In genomic region chr7:152640829-152641228, GRCh38 we compare ENCODE assay signal across 21 cellular contexts. TPM values are rescaled to one million over a fixed set of nuclear protein-coding genes. Genes with fewer than 3 reads are reported as not detected.
DNase-seq lines count a peak whose midpoint lies in the region; ATAC-seq, FAIRE-seq and TF ChIP-seq lines count a peak whose summit lies in the region.
"Had no signal": no experiment of that assay in that cellular context is flagged by ENCODE, and none has a peak within 500 bp of the region (broad histone marks: within the 10 kb centered on the region; RNA-seq: fewer than 3 reads in every experiment).

No MANE protein-coding gene starts in this region.

- H3K4me2 ChIP-seq in GM23338 (no peak overlapping the region), K562 (ENCODE audit: insufficient read depth, low read length) (no peak overlapping the region), trophoblast cell (ENCODE audit: low read length) (no peak overlapping the region)
- H3K4me2 ChIP-seq: A549; BLaER1 treated with 17β-estradiol and CSF1 and Interleukin-3, amounts not matched to agents 10 nM and 100 nM had no signal

- no TSS peak for BruUV-seq in K562 (replicated peaks; lab: Mats Ljungman, UMichigan)

- no peak overlapping the region for H3K14ac ChIP-seq in trophoblast cell (ENCODE audit: low read length)

- no peak for TF ChIP-seq CTCF in GM23338 (conservative IDR thresholded peaks at IDR 0.05; ENCODE audit: low read depth in 2 of 2)
- TF ChIP-seq CTCF in K562 (IDR thresholded peaks at IDR 0.05 in 2 of 3, conservative IDR thresholded peaks at IDR 0.05 in 1 of 3; ENCODE audit: insufficient read depth in 2 of 3, low read depth in 1 of 3, low read length in 3 of 3) = no peak

- TF ChIP-seq POLR2A in K562 (conservative IDR thresholded peaks at IDR 0.05) = no peak

- H3K36me3 ChIP-seq in GM23338 (ENCODE audit: insufficient read depth) (no peaks in the 10 kb centered on the region), K562 (ENCODE audit: control insufficient read depth, insufficient read depth, low read length) (peaks cover under 1% of the 10 kb centered on the region; the same call in 1 of the 3 replicates), trophoblast cell (ENCODE audit: control insufficient read depth in 1 of 2, insufficient read depth in 2 of 2, low read length in 2 of 2) (peaks cover 0 to 6% of the 10 kb centered on the region in 2 experiments)

- H4K8ac ChIP-seq in trophoblast cell (ENCODE audit: low read depth, low read length) = no peak overlapping the region

- 42% methylated on average over 6 of the region's 6 CpGs for WGBS in K562 (ENCODE audit: insufficient coverage, low coverage, missing lambda C conversion rate)
- WGBS in trophoblast cell (ENCODE audit: extremely low coverage, insufficient coverage, insufficient read length) = no CpG with 5 or more reads among the region's 6 CpGs

- no peak overlapping the region for H4K12ac ChIP-seq in trophoblast cell (ENCODE audit: low read depth, low read length)

- CTCF ChIA-PET in K562 (lab: Yijun Ruan, JAX; ENCODE audit: low intra/inter-chr PET ratio) = no interaction called here

- 0 out of 2 replicates have a peak, but pooled peaks cover 10% of the 10 kb centered on the region for H4K20me1 ChIP-seq in GM23338 (replicated peaks; ENCODE audit: insufficient read depth)
- no peaks in the 10 kb centered on the region for H4K20me1 ChIP-seq in K562 (replicated peaks; ENCODE audit: control insufficient read depth, insufficient read depth, low read length)
- H4K20me1 ChIP-seq: BLaER1 treated with 17β-estradiol and CSF1 and Interleukin-3, amounts not matched to agents 10 nM and 100 nM had no signal

- intact Hi-C loops in K562 (cut with micrococcal nuclease) = no loop called here

- in situ Hi-C loops in K562 (cut with MboI) = no loop called here

- H3K27me3 Mint-ChIP-seq in GM23338 (ENCODE audit: insufficient read depth, low read depth, poor library complexity) = peaks cover 3% of the 10 kb centered on the region
- H3K27me3 Mint-ChIP-seq: B cell; CD4-positive, alpha-beta T cell had no signal

- H4K91ac ChIP-seq in trophoblast cell (ENCODE audit: low read depth, low read length) = no peak overlapping the region

- H3K27me3 ChIP-seq in GM23338 (ENCODE audit: insufficient read depth) (no peaks in the 10 kb centered on the region), K562 (ENCODE audit: control insufficient read depth in 2 of 2, insufficient read depth in 2 of 2, low read length in 2 of 2) (no peaks in the 10 kb centered on the region; a peak in 1 of 5 replicates), trophoblast cell (ENCODE audit: insufficient read depth, low read length) (no peaks in the 10 kb centered on the region)
- H3K27me3 ChIP-seq: BLaER1 treated with 17β-estradiol and CSF1 and Interleukin-3, amounts not matched to agents 10 nM and 100 nM had no signal

- 0 out of 2 replicates have a peak, but pooled peaks cover 4% of the 10 kb centered on the region for H3K9me3 ChIP-seq in K562 (replicated peaks; ENCODE audit: control insufficient read depth, insufficient read depth, low read depth, low read length)
- no peaks in the 10 kb centered on the region for H3K9me3 ChIP-seq in trophoblast cell (ENCODE audit: insufficient read depth, low read depth, low read length)
- H3K9me3 ChIP-seq: A549; BLaER1 treated with 17β-estradiol and CSF1 and Interleukin-3, amounts not matched to agents 10 nM and 100 nM; Caco-2 had no signal

- H3K18ac ChIP-seq in trophoblast cell (ENCODE audit: low read length) = no peak overlapping the region

- H3K9ac ChIP-seq in K562 (ENCODE audit: insufficient read depth in 1 of 2, low read depth in 2 of 2, low read length in 2 of 2) (no peak overlapping the region), trophoblast cell (ENCODE audit: low read length) (no peak overlapping the region)
- H3K9ac ChIP-seq: BLaER1 treated with 17β-estradiol and CSF1 and Interleukin-3, amounts not matched to agents 10 nM and 100 nM had no signal

- H2BK12ac ChIP-seq in trophoblast cell (ENCODE audit: low read length) = no peak overlapping the region

- no peaks in the 10 kb centered on the region for H3K9me2 ChIP-seq in GM23338 (ENCODE audit: insufficient read depth)

- H3K9me1 ChIP-seq in K562 (ENCODE audit: control insufficient read depth, insufficient read depth, low read length) = no peaks in the 10 kb centered on the region

- H3K4me1 Mint-ChIP-seq in GM23338 = no peaks in the 10 kb centered on the region
- H3K4me1 Mint-ChIP-seq: B cell had no signal

- H3K23ac ChIP-seq in trophoblast cell (ENCODE audit: low read length) = no peak overlapping the region

- H3K36me3 Mint-ChIP-seq in GM23338 (ENCODE audit: low read depth) = peaks cover 20% of the 10 kb centered on the region
- H3K36me3 Mint-ChIP-seq: CD8-positive, alpha-beta T cell had no signal

- no peak overlapping the region for H3K4ac ChIP-seq in trophoblast cell (ENCODE audit: low read depth, low read length)

- H3K27ac Mint-ChIP-seq in GM23338 = no peak overlapping the region
- H3K27ac Mint-ChIP-seq: B cell; CD4-positive, alpha-beta T cell; CD8-positive, alpha-beta T cell had no signal

- H2AFZ ChIP-seq in GM23338 = no peak overlapping the region
- H2AFZ ChIP-seq in K562 (ENCODE audit: low read depth, low read length) = no peak overlapping the region
- H2AFZ ChIP-seq in trophoblast cell (ENCODE audit: insufficient read depth, low read length, poor library complexity) = no peak overlapping the region

- TF ChIP-seq EP300 in K562 (IDR thresholded peaks at IDR 0.05; ENCODE audit: low read length) = no peak

- peaks cover 16% of the 10 kb centered on the region; the same call in 2 of the 3 replicates for H3K9me3 Mint-ChIP-seq in GM23338
- H3K9me3 Mint-ChIP-seq: CD4-positive, alpha-beta T cell; CD8-positive, alpha-beta T cell had no signal

- ATAC-seq in GM23338 = no peak
- no peak for ATAC-seq in K562
- ATAC-seq in HG02970 (IDR thresholded peaks at IDR 0.05; ENCODE audit: low FRiP score, unreplicated experiment) = no peak
- ATAC-seq: CD8-positive, alpha-beta T cell had no signal

- H3K79me1 ChIP-seq in trophoblast cell (ENCODE audit: low read length) = no peaks in the 10 kb centered on the region

- no peak for TF ChIP-seq RAD21 in K562 (CRISPR knock-in tag; conservative IDR thresholded peaks at IDR 0.05 in 1 of 2, IDR thresholded peaks at IDR 0.05 in 1 of 2)

- no peak overlapping the region for H2AK5ac ChIP-seq in trophoblast cell (ENCODE audit: low read length)

- FAIRE-seq in K562 (lab: Jason Lieb, UNC) = no peak
- FAIRE-seq: A549, D721Med, G401.6, GM12891, GM19239 had no signal

- POLR2A ChIA-PET in K562 (lab: Yijun Ruan, JAX) = interaction anchor here (1.6 kb wide), 1 partner anchor 21 kb away, joined by 3 read pairs; no protein-coding TSS in a partner anchor

- no peaks in the 10 kb centered on the region for H3F3A ChIP-seq in GM23338 (replicated peaks; ENCODE audit: low read depth)

- H3K27ac ChIP-seq in GM23338 (ENCODE audit: low read depth) = no peak overlapping the region
- H3K27ac ChIP-seq in K562 (ENCODE audit: extremely low read depth, low read depth, low read length) = no peak overlapping the region
- H3K27ac ChIP-seq in trophoblast cell (ENCODE audit: low read depth, low read length) = no peak overlapping the region
- H3K27ac ChIP-seq: 22Rv1; A549; BLaER1 treated with 17β-estradiol and CSF1 and Interleukin-3, amounts not matched to agents 10 nM and 100 nM; C4-2B had no signal

- H2BK120ac ChIP-seq in trophoblast cell (ENCODE audit: insufficient read depth, low read length, poor library complexity) = no peak overlapping the region

- H3K79me2 ChIP-seq in GM23338 (replicated peaks; ENCODE audit: insufficient read depth) (no peaks in the 10 kb centered on the region), K562 (ENCODE audit: control insufficient read depth, insufficient read depth, low read length) (no peaks in the 10 kb centered on the region), trophoblast cell (ENCODE audit: control insufficient read depth, insufficient read depth, low read length, poor library complexity) (no peaks in the 10 kb centered on the region)

- DNase-seq in GM23338 (ENCODE audit: low spot score) (no peak), K562 (ENCODE audit: extremely low read depth in 1 of 4, low spot score in 3 of 4) (no peak), trophoblast cell (peak; percentile 3 to 34), NCI-H526 (lab: John Stamatoyannopoulos, UW) (no peak)
- DNase-seq: AML-193; Caco-2; Calu3; CD4-positive, alpha-beta T cell; CD8-positive, alpha-beta T cell; DMS79 treated with DMSO at 0.1 percent for 48 hours; GF-D8 had no signal

- no peak overlapping the region for H2BK5ac ChIP-seq in trophoblast cell (ENCODE audit: low read depth, low read length, poor library complexity)

- no peak overlapping the region for H3K4me3 ChIP-seq in GM23338
- H3K4me3 ChIP-seq in K562 = no peak overlapping the region
- H3K4me3 ChIP-seq in trophoblast cell (ENCODE audit: low read depth, low read length) = no peak overlapping the region
- H3K4me3 ChIP-seq: A549; BLaER1 treated with 17β-estradiol and CSF1 and Interleukin-3, amounts not matched to agents 10 nM and 100 nM had no signal

- no peaks in the 10 kb centered on the region for H3K4me1 ChIP-seq in GM23338 (ENCODE audit: insufficient read depth)
- H3K4me1 ChIP-seq in K562 (replicated peaks in 1 of 2; ENCODE audit: control insufficient read depth in 2 of 2, insufficient read depth in 2 of 2, low read length in 2 of 2) = no peaks in the 10 kb centered on the region
- H3K4me1 ChIP-seq in trophoblast cell (ENCODE audit: control insufficient read depth in 1 of 2, insufficient read depth in 2 of 2, low read length in 2 of 2) = no peaks in the 10 kb centered on the region
- H3K4me1 ChIP-seq: A549, Caco-2 had no signal

- no peak overlapping the region for H3K4me3 Mint-ChIP-seq in GM23338
- H3K4me3 Mint-ChIP-seq: B cell; CD4-positive, alpha-beta T cell; CD8-positive, alpha-beta T cell had no signal

RNA-seq across cellular contexts. Expression of gene XRCC2, which starts 35.1 kb away (rescaled TPM):
- total RNA-seq in GM23338 (2014; rRNA removed; shearing (Covaris generic)) = 25.7 and 33.2 TPM in 2 replicates
- 13.4 and 18.9 TPM in 2 replicates for polyA plus RNA-seq in GM23338 (2016; fragmentation: Nextera tagmentation; extraction: Ambion mirVana)
- 29.4 and 103 TPM in 2 replicates for total RNA-seq in K562 (2011; cell fraction: chromatin; rRNA removed; ENCODE audit: low replicate concordance)
- total RNA-seq in K562 (2011; cell fraction: nucleolus; rRNA removed) = 20.0 and 29.2 TPM in 2 replicates
- total RNA-seq in K562 (2011; cell fraction: nucleoplasm; rRNA removed) = 43.2 and 46.0 TPM in 2 replicates
- 35.1 and 38.1 TPM in 2 replicates for total RNA-seq in K562 (2014; rRNA removed)
- 58.0 and 62.1 TPM in 2 replicates for total RNA-seq in K562 (2014; rRNA removed; fragmentation: Illumina TruSeq; extraction: Trizol)
- total RNA-seq in K562 (2015; rRNA removed; fragmentation: Illumina TruSeq; extraction: Trizol) = 46.5 and 52.0 TPM in 2 replicates
- 36.8 and 37.6 TPM in 2 replicates for total RNA-seq in K562 (2021)
- 27.8 and 39.8 TPM in 2 replicates for polyA plus RNA-seq in K562 (2011; rRNA removed)
- 12.6 and 14.0 TPM in 2 replicates for polyA plus RNA-seq in K562 (2011; cell fraction: cytosol; rRNA removed)
- 39.3 and 59.9 TPM in 2 replicates for polyA plus RNA-seq in K562 (2011; cell fraction: nucleus; rRNA removed)
- polyA plus RNA-seq in K562 (2012) = 21.2 and 21.9 TPM in 2 replicates
- 47.4 and 55.9 TPM in 2 replicates for polyA plus RNA-seq in K562 (2014; fragmentation: Illumina TruSeq; extraction: Trizol)
- polyA plus RNA-seq in K562 (2014; fragmentation: Nextera tagmentation; extraction: Ambion mirVana) = 10 to 100 TPM; 16.2 to 22.4 TPM
- polyA plus RNA-seq in K562 (2014; rRNA removed) = 46.1 and 51.9 TPM in 2 replicates
- 36.0 and 43.9 TPM in 2 replicates for polyA minus RNA-seq in K562 (2011; rRNA and poly(A)+ RNA removed)
- 9.5 and 15.1 TPM in 2 replicates for polyA minus RNA-seq in K562 (2011; cell fraction: cytosol; rRNA and poly(A)+ RNA removed)
- 25.3 and 28.5 TPM in 2 replicates for polyA minus RNA-seq in K562 (2011; cell fraction: nucleus; rRNA and poly(A)+ RNA removed)
- polyA plus RNA-seq in trophoblast cell (2013) = 12.9 and 13.3 TPM in 2 replicates

Comparison
In these comparisons a context has a peak if more than half of its experiments do, and no peak if none do; other contexts are left out.
1. DNase-seq: peak in trophoblast cell (2 of 2); none in GM23338 (single experiment), K562 (0 of 4) and NCI-H526 (0 of 2).